Comparison of ENCODE assay signal across 7 cellular contexts in the genomic region with DNA sequence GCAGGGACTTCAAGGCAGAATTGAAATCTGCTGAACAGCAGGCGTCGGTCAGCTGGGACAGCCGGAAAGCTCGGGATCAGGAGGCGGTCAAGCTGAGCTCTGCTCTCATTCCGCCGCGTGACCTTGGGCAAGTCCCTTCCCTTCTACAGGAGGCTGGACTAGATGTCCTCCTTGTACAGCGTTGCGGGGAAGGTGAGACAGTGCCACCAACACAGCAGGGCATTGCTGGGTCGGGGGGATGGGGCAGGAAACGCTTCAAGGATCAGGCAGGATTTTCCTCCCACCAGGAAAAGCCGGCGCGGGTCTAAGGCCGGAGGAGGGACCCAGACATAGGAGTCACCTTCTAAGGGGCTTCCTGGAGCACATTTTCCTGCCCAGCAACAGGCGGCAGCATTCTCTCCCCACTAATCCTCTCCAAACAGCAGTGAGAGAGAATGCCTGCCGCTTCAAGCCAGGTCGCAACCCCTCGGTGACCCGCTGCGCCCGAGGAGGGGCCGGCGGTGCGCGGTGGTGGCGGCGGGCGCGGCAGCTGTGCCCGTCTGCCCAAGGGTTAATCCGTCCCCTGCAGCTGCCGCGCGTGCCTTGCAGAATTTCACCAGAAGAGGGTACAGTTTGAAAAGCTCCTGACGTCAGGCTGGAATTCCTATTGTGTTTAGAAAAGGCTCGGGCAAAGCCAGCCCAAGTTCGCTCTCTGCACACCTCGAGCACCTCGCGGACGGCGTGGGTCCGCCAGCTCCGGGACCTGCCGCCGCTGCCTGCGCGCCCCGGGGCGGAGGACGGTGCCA. TPM values are rescaled to one million over a fixed set of nuclear protein-coding genes. Genes with fewer than 3 reads are reported as not detected.
DNase-seq lines count a peak whose midpoint lies in the region; ATAC-seq and TF ChIP-seq lines count a peak whose summit lies in the region.

A gene with protein sequence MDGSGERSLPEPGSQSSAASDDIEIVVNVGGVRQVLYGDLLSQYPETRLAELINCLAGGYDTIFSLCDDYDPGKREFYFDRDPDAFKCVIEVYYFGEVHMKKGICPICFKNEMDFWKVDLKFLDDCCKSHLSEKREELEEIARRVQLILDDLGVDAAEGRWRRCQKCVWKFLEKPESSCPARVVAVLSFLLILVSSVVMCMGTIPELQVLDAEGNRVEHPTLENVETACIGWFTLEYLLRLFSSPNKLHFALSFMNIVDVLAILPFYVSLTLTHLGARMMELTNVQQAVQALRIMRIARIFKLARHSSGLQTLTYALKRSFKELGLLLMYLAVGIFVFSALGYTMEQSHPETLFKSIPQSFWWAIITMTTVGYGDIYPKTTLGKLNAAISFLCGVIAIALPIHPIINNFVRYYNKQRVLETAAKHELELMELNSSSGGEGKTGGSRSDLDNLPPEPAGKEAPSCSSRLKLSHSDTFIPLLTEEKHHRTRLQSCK (plus strand): TSS at position 644 of the 785 bp plus-strand sequence. CDS start 493 bp downstream, outside the sequence.

- TF ChIP-seq CTCF in HCT116 (IDR thresholded peaks at IDR 0.05 in 2 of 3, conservative IDR thresholded peaks at IDR 0.05 in 1 of 3; ENCODE audit: borderline replicate concordance in 1 of 3, insufficient read depth in 1 of 3, low read depth in 2 of 3, low read length in 2 of 3) (0 out of 6 replicates have a peak, but pooled peaks of 1 of the 3 experiments have one; percentile 17), vagina (IDR thresholded peaks at IDR 0.05) (no peak)

- H3K4me3 ChIP-seq in HCT116 (replicated peaks in 1 of 2; ENCODE audit: low read depth in 1 of 2, low read length in 2 of 2) (peak within 1 kb of the TSS; percentile 27 to 54), vagina (peak within 1 kb of the TSS; percentile 9 to 34)

- RAD21 ChIA-PET in HCT116 (lab: Charles Lee; ENCODE audit: low non-redundant PET in 1 of 2, low total read pairs in 2 of 2, uncharacterized antibody in 2 of 2, unreplicated experiment in 2 of 2): no interaction called here

- H3K36me3 ChIP-seq in HCT116 (ENCODE audit: control insufficient read depth in 1 of 2, insufficient read depth in 2 of 2, low read length in 2 of 2): no peaks in the 10 kb centered on the region
- H3K36me3 ChIP-seq in vagina: no peaks in the 10 kb centered on the region

- H3K4me1 ChIP-seq in HCT116 (ENCODE audit: control insufficient read depth in 1 of 2, insufficient read depth in 2 of 2, low read length in 2 of 2): peaks cover 3 to 22% of the 10 kb centered on the region in 2 experiments; a peak in 3 of 4 replicates
- peaks cover 5% of the 10 kb centered on the region for H3K4me1 ChIP-seq in vagina

- TF ChIP-seq POLR2A in HCT116 (IDR thresholded peaks at IDR 0.05; ENCODE audit: borderline replicate concordance, extremely low read depth, insufficient read depth, insufficient read length) (no peak), vagina (IDR thresholded peaks at IDR 0.05) (no peak)

- H3K9ac ChIP-seq in HCT116 (ENCODE audit: low read length): peak within 1 kb of the TSS; percentile 40

- H3K9me2 ChIP-seq in HCT116 (ENCODE audit: insufficient read depth): no peaks in the 10 kb centered on the region

- H3K27ac ChIP-seq in HCT116 (ENCODE audit: low read depth, low read length) (no peak within 1 kb of the TSS), vagina (no peak within 1 kb of the TSS)

- CTCF ChIA-PET in HCT116 (lab: Charles Lee): interaction anchor here (1.1 kb wide), 1 partner anchor 11 kb away, joined by 4 read pairs; no protein-coding TSS in a partner anchor

- no peaks in the 10 kb centered on the region for H3K79me2 ChIP-seq in HCT116 (ENCODE audit: insufficient read depth, low read length)

- no peak for DNase-seq in HCT116 (ENCODE audit: low read depth, low spot score)
- peak; percentile 66 for DNase-seq in NCI-H345 treated with DMSO at 0.1 percent for 48 hours (lab: John Stamatoyannopoulos, UW; ENCODE audit: unreplicated experiment)
- DNase-seq in cerebellum (ENCODE audit: low spot score): peak; percentile 15
- DNase-seq in left kidney (ENCODE audit: low read depth, low spot score): peak; percentile 95
- no peak for DNase-seq in vagina (ENCODE audit: extremely low spot score in 2 of 2)

- POLR2A ChIA-PET in HCT116 (lab: Charles Lee): interaction anchor here (0.6 kb wide), 1 partner anchor 58 kb away, joined by 3 read pairs; no protein-coding TSS in a partner anchor

- no peaks in the 10 kb centered on the region for H3K9me3 ChIP-seq in HCT116 (ENCODE audit: control insufficient read depth in 1 of 2, insufficient read depth in 1 of 2, low read depth in 1 of 2, low read length in 2 of 2)
- no peaks in the 10 kb centered on the region for H3K9me3 ChIP-seq in vagina

- peak within 1 kb of the TSS; percentile 80 for H3K4me2 ChIP-seq in HCT116 (ENCODE audit: low read length)

- intact Hi-C loops in HCT116 (cut with micrococcal nuclease) (no loop called here), vagina (cut with DNase I) (no loop called here)

- peak; percentile 52 for ATAC-seq in HCT116
- no peak for ATAC-seq in GM19452 (IDR thresholded peaks at IDR 0.05; ENCODE audit: unreplicated experiment)
- no peak for ATAC-seq in GM21390 (IDR thresholded peaks at IDR 0.05; ENCODE audit: unreplicated experiment)

- no peaks in the 10 kb centered on the region for H4K20me1 ChIP-seq in HCT116 (ENCODE audit: insufficient read depth)

- no peak within 1 kb of the TSS for H2AFZ ChIP-seq in HCT116 (ENCODE audit: low read depth, low read length, poor library complexity, severe bottlenecking)

- peak; percentile 31; the same call in 1 of the 2 replicates for TF ChIP-seq RAD21 in HCT116 (IDR thresholded peaks at IDR 0.05; ENCODE audit: low read depth)

- BruUV-seq in HCT116 (replicated peaks; lab: Mats Ljungman, UMichigan): no TSS peak

- H3K27me3 ChIP-seq in HCT116 (ENCODE audit: insufficient read depth, low read length): no peaks in the 10 kb centered on the region
- H3K27me3 ChIP-seq in vagina: no peaks in the 10 kb centered on the region

TF ChIP-seq in HCT116, 20 proteins besides CTCF, POLR2A, EP300 and RAD21:
- TF ChIP-seq EZH2 (IDR thresholded peaks at IDR 0.05) (no peak), CEBPB (IDR thresholded peaks at IDR 0.05; ENCODE audit: low read depth) (no peak), SP1 (IDR thresholded peaks at IDR 0.05; ENCODE audit: low read depth) (no peak), ELF1 (IDR thresholded peaks at IDR 0.05; ENCODE audit: borderline replicate concordance, low read depth) (no peak), ZNF274 (IDR thresholded peaks at IDR 0.05; ENCODE audit: low read depth, low read length) (no peak), YY1 (IDR thresholded peaks at IDR 0.05; ENCODE audit: extremely low read depth, insufficient replicate concordance, low read depth, low read length) (peak; percentile 2), CBX3 (IDR thresholded peaks at IDR 0.05; ENCODE audit: low read depth) (no peak), TCF7L2 (IDR thresholded peaks at IDR 0.05; ENCODE audit: borderline replicate concordance, extremely low read depth, insufficient read depth, insufficient read length) (no peak), POLR2AphosphoS5 (IDR thresholded peaks at IDR 0.05; ENCODE audit: low read depth, low read length) (peak; percentile 14; the same call in 1 of the 2 replicates), ZFX (IDR thresholded peaks at IDR 0.05) (no peak)
- TF ChIP-seq, protein P1, sequence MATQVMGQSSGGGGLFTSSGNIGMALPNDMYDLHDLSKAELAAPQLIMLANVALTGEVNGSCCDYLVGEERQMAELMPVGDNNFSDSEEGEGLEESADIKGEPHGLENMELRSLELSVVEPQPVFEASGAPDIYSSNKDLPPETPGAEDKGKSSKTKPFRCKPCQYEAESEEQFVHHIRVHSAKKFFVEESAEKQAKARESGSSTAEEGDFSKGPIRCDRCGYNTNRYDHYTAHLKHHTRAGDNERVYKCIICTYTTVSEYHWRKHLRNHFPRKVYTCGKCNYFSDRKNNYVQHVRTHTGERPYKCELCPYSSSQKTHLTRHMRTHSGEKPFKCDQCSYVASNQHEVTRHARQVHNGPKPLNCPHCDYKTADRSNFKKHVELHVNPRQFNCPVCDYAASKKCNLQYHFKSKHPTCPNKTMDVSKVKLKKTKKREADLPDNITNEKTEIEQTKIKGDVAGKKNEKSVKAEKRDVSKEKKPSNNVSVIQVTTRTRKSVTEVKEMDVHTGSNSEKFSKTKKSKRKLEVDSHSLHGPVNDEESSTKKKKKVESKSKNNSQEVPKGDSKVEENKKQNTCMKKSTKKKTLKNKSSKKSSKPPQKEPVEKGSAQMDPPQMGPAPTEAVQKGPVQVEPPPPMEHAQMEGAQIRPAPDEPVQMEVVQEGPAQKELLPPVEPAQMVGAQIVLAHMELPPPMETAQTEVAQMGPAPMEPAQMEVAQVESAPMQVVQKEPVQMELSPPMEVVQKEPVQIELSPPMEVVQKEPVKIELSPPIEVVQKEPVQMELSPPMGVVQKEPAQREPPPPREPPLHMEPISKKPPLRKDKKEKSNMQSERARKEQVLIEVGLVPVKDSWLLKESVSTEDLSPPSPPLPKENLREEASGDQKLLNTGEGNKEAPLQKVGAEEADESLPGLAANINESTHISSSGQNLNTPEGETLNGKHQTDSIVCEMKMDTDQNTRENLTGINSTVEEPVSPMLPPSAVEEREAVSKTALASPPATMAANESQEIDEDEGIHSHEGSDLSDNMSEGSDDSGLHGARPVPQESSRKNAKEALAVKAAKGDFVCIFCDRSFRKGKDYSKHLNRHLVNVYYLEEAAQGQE (IDR thresholded peaks at IDR 0.05; ENCODE audit: low read depth): no peak
- TF ChIP-seq, protein P2, sequence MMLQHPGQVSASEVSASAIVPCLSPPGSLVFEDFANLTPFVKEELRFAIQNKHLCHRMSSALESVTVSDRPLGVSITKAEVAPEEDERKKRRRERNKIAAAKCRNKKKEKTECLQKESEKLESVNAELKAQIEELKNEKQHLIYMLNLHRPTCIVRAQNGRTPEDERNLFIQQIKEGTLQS (IDR thresholded peaks at IDR 0.05): no peak
- TF ChIP-seq, protein P3, sequence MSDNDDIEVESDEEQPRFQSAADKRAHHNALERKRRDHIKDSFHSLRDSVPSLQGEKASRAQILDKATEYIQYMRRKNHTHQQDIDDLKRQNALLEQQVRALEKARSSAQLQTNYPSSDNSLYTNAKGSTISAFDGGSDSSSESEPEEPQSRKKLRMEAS (IDR thresholded peaks at IDR 0.05): no peak

RNA-seq across cellular contexts. Expression of the gene that starts here (rescaled TPM):
- total RNA-seq in HCT116 (2021; ENCODE audit: unreplicated experiment): 0.52 TPM
- 1.5 and 2.5 TPM in 2 replicates for polyA plus RNA-seq in HCT116 (2012)
- total RNA-seq in cerebellum: 5.6 TPM
- total RNA-seq in vagina: not detected

Comparison
In these comparisons a context has a peak if more than half of its experiments do, and no peak if none do; other contexts are left out.
1. DNase-seq: peak in NCI-H345 treated with DMSO at 0.1 percent for 48 hours (single experiment), cerebellum (single experiment) and left kidney (single experiment); none in HCT116 (single experiment) and vagina (0 of 2).